In genomic region chr16:84144301-84144858, GRCh38 we compare ENCODE assay signal across 8 cellular contexts. TPM values are rescaled to one million over a fixed set of nuclear protein-coding genes. Genes with fewer than 3 reads are reported as not detected.
DNase-seq lines count a peak whose midpoint lies in the region; FAIRE-seq and TF ChIP-seq lines count a peak whose summit lies in the region.

No MANE protein-coding gene starts in this region.

- no peaks in the 10 kb centered on the region for H3K9me2 ChIP-seq in SU-DHL-6 (replicated peaks; ENCODE audit: insufficient read depth, low read length)

- no peaks in the 10 kb centered on the region for H3K9me3 Mint-ChIP-seq in astrocyte (ENCODE audit: unreplicated experiment)

- H4K20me1 ChIP-seq in SU-DHL-6 (ENCODE audit: low read depth, low read length) (no peaks in the 10 kb centered on the region), astrocyte (ENCODE audit: insufficient read depth, low read length) (peaks cover 22% of the 10 kb centered on the region)

- H2AFZ ChIP-seq in SU-DHL-6 (ENCODE audit: low read depth, low read length, severe bottlenecking) (peak overlapping the region; percentile 31), astrocyte (ENCODE audit: low read depth, low read length) (peak overlapping the region; percentile 63)

- peaks cover 3% of the 10 kb centered on the region for H3K36me3 Mint-ChIP-seq in astrocyte (ENCODE audit: low read depth, unreplicated experiment)

- TF ChIP-seq CTCF in HFF-Myc (IDR thresholded peaks at IDR 0.05; ENCODE audit: low read depth, low read length, missing control alignments): no peak
- TF ChIP-seq CTCF in SU-DHL-6 (IDR thresholded peaks at IDR 0.05; ENCODE audit: insufficient read depth, low read length, poor library complexity, severe bottlenecking): peak; percentile 33
- no peak for TF ChIP-seq CTCF in astrocyte (IDR thresholded peaks at IDR 0.05; ENCODE audit: insufficient read depth, low read depth, low read length)

- H3K4me3 Mint-ChIP-seq in astrocyte (ENCODE audit: unreplicated experiment): peak overlapping the region; percentile 96

- H3K27me3 Mint-ChIP-seq in astrocyte (ENCODE audit: low read depth, unreplicated experiment): peaks cover 5% of the 10 kb centered on the region

- H3K4me3 ChIP-seq in HFF-Myc (replicated peaks; ENCODE audit: low read depth, low read length): peak overlapping the region; percentile 74
- H3K4me3 ChIP-seq in SU-DHL-6 (ENCODE audit: insufficient read depth, low read length, poor library complexity, severe bottlenecking): peak overlapping the region; percentile 69
- H3K4me3 ChIP-seq in astrocyte (ENCODE audit: insufficient read depth, low read depth, low read length): peak overlapping the region; percentile 73
- H3K4me3 ChIP-seq in iPS DF 6.9 (ENCODE audit: low read length): peak overlapping the region; percentile 63; the same call in 1 of the 2 replicates
- H3K4me3 ChIP-seq in skeletal muscle tissue (ENCODE audit: low read length in 3 of 3): peak overlapping the region; percentile 68 to 92 (median 87)

- H3K79me2 ChIP-seq in SU-DHL-6 (ENCODE audit: insufficient read depth, low read length) (peaks cover 22% of the 10 kb centered on the region; the same call in 1 of the 2 replicates), astrocyte (ENCODE audit: insufficient read depth, low read length) (peaks cover 39% of the 10 kb centered on the region)

- peak overlapping the region; percentile 80 for H3K9ac ChIP-seq in SU-DHL-6 (ENCODE audit: low read length)
- peak overlapping the region; percentile 77 for H3K9ac ChIP-seq in astrocyte (ENCODE audit: low read length)
- H3K9ac ChIP-seq in skeletal muscle tissue (ENCODE audit: low read depth in 1 of 3, low read length in 3 of 3): peak overlapping the region; percentile 70 to 85 (median 79)

- H3K9me3 ChIP-seq in SU-DHL-6 (ENCODE audit: insufficient read depth, low read length) (no peaks in the 10 kb centered on the region), astrocyte (ENCODE audit: insufficient read depth, low read depth, low read length) (no peaks in the 10 kb centered on the region), iPS DF 6.9 (ENCODE audit: control insufficient read depth, insufficient read depth, low read length) (no peaks in the 10 kb centered on the region), skeletal muscle tissue (ENCODE audit: control insufficient read depth in 3 of 3, low read length in 3 of 3) (no peaks in the 10 kb centered on the region)

- peak overlapping the region; percentile 85 for H3K4me2 ChIP-seq in SU-DHL-6 (ENCODE audit: low read depth, low read length, poor library complexity, severe bottlenecking)
- peak overlapping the region; percentile 85 for H3K4me2 ChIP-seq in astrocyte (ENCODE audit: low read length)

- H3K27ac ChIP-seq in SU-DHL-6 (ENCODE audit: low read depth, low read length) (peak overlapping the region; percentile 47; the same call in 1 of the 2 replicates), astrocyte (ENCODE audit: low read depth, low read length) (no peak overlapping the region), iPS DF 6.9 (ENCODE audit: low read length) (no peak overlapping the region), skeletal muscle tissue (ENCODE audit: low read depth, low read length) (peak overlapping the region; percentile 66)

- FAIRE-seq in astrocyte (lab: Jason Lieb, UNC): no peak

- no peaks in the 10 kb centered on the region for H3K27me3 ChIP-seq in SU-DHL-6 (ENCODE audit: low read length)
- H3K27me3 ChIP-seq in astrocyte (ENCODE audit: insufficient read depth, low read length): peaks cover 5% of the 10 kb centered on the region
- no peaks in the 10 kb centered on the region for H3K27me3 ChIP-seq in iPS DF 6.9 (ENCODE audit: control insufficient read depth, insufficient read depth, low read length)
- no peaks in the 10 kb centered on the region for H3K27me3 ChIP-seq in skeletal muscle tissue (ENCODE audit: control insufficient read depth in 3 of 3, insufficient read depth in 3 of 3, low read length in 3 of 3)

- peak; percentile 59 for DNase-seq in D341Med (ENCODE audit: low spot score)
- DNase-seq in HFF-Myc (ENCODE audit: extremely low read depth, low read depth): no peak
- DNase-seq in astrocyte (ENCODE audit: low read depth): no peak
- DNase-seq in iPS DF 6.9 (ENCODE audit: low read depth, low spot score): no peak
- no peak for DNase-seq in NCI-H1694 treated with DMSO at 0.1 percent for 48 hours (lab: John Stamatoyannopoulos, UW)
- no peak for DNase-seq in SKM-1 (lab: John Stamatoyannopoulos, UW; ENCODE audit: unreplicated experiment)

- H3K27ac Mint-ChIP-seq in astrocyte (ENCODE audit: unreplicated experiment): peak overlapping the region; percentile 62

- peaks cover 6% of the 10 kb centered on the region for H3K4me1 Mint-ChIP-seq in astrocyte (ENCODE audit: low read depth, unreplicated experiment)

- peaks cover 5% of the 10 kb centered on the region; the same call in 1 of the 2 replicates for H3F3A ChIP-seq in SU-DHL-6 (ENCODE audit: insufficient read depth)

- no CpG with 5 or more reads among the region's 37 CpGs for WGBS in iPS DF 6.9 (ENCODE audit: insufficient coverage, insufficient read length)

- no peaks in the 10 kb centered on the region for H3K36me3 ChIP-seq in SU-DHL-6 (ENCODE audit: low read length)
- no peaks in the 10 kb centered on the region for H3K36me3 ChIP-seq in astrocyte (ENCODE audit: insufficient read depth, low read length)
- no peaks in the 10 kb centered on the region for H3K36me3 ChIP-seq in iPS DF 6.9 (ENCODE audit: control insufficient read depth, insufficient read depth, low read length)
- H3K36me3 ChIP-seq in skeletal muscle tissue (ENCODE audit: control insufficient read depth in 3 of 3, insufficient read depth in 3 of 3, low read length in 3 of 3): peaks cover 0 to 2% (median 0%) of the 10 kb centered on the region in 3 donors

- peaks cover 3% of the 10 kb centered on the region for H3K4me1 ChIP-seq in astrocyte (ENCODE audit: insufficient read depth, low read length)
- peaks cover 3% of the 10 kb centered on the region; the same call in 1 of the 2 replicates for H3K4me1 ChIP-seq in iPS DF 6.9 (ENCODE audit: control insufficient read depth, insufficient read depth, low read length)
- peaks cover 12 to 24% (median 19%) of the 10 kb centered on the region in 3 donors for H3K4me1 ChIP-seq in skeletal muscle tissue (ENCODE audit: control insufficient read depth in 3 of 3, insufficient read depth in 3 of 3, low read length in 3 of 3)

RNA-seq across cellular contexts. Expression of gene HSDL1, which starts 0.6 kb away (rescaled TPM):
- 26.5 and 29.2 TPM in 2 replicates for total RNA-seq in astrocyte
- total RNA-seq in skeletal muscle tissue: 17.2 TPM

RNA-seq across cellular contexts. Expression of gene DNAAF1, which starts 0.7 kb away (rescaled TPM):
- total RNA-seq in astrocyte: 0.30 and 0.38 TPM in 2 replicates
- total RNA-seq in skeletal muscle tissue: not detected

RNA-seq across cellular contexts. Expression of gene MBTPS1, which starts 27.6 kb away (rescaled TPM):
- total RNA-seq in astrocyte (85.9 and 88.2 TPM in 2 replicates), skeletal muscle tissue (76.7 TPM)

RNA-seq across cellular contexts. Expression of gene TAF1C, which starts 42.5 kb away (rescaled TPM):
- total RNA-seq in astrocyte (30.4 and 34.1 TPM in 2 replicates), skeletal muscle tissue (14.1 TPM)

RNA-seq across cellular contexts. Expression of gene ADAD2, which starts 46.6 kb away (rescaled TPM):
- total RNA-seq in astrocyte (not detected in 2 replicates), skeletal muscle tissue (not detected)

Comparison
In these comparisons a context has a peak if more than half of its experiments do, and no peak if none do; other contexts are left out.
1. H3K27ac ChIP-seq: peak in SU-DHL-6 (single experiment) and skeletal muscle tissue (single experiment); none in astrocyte (single experiment) and iPS DF 6.9 (single experiment).
2. Peak in every context shown above with its lines, with median percentiles within 50 percentile points of each other: H3K4me3 ChIP-seq and H3K9ac ChIP-seq.